Comparison of ENCODE assay signal across 11 cellular contexts in the genomic region with DNA sequence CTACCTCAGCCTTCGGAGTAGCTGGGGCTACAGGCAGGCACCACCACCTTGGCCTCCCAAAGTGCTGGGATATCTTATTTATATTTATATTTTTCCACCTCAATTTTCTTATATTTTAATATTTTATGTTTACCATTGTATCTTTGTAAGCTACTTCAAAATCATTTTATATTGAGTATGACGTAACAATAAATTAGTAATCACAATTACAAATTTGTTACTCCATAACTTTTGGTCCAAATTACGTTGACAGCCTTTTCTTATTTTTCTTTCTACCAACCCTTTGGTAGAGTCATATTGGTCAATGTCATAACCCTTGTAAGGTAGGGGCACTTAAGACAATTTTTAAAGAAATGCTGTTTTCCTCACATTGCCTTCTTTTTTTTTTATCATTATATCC.
"Had no signal": no experiment of that assay in that cellular context is flagged by ENCODE, and none has a peak within 500 bp of the region (broad histone marks: within the 10 kb centered on the region; RNA-seq: fewer than 3 reads in every experiment).

No MANE protein-coding gene starts in this region.

- H3K36me3 ChIP-seq: HAP-1 had no signal

- DNase-seq: GM23248, GOT3, H7, H9, HCEC 1CT, HFFc6 had no signal

- H3K4me3 ChIP-seq: GM23248, GM23338, HAP-1 had no signal

- ATAC-seq: GM23338, HCT116 had no signal

- H3K9me3 ChIP-seq: HAP-1 had no signal

- H3K9ac ChIP-seq: GM23248 had no signal

- H3K4me2 ChIP-seq: GM23338 had no signal

- FAIRE-seq: H1, H54 had no signal

- H3K27ac ChIP-seq: GM23248 had no signal

- H2AFZ ChIP-seq: GM23248, GM23338 had no signal
